Comparison of ENCODE assay signal across 23 cellular contexts in the genomic region with DNA sequence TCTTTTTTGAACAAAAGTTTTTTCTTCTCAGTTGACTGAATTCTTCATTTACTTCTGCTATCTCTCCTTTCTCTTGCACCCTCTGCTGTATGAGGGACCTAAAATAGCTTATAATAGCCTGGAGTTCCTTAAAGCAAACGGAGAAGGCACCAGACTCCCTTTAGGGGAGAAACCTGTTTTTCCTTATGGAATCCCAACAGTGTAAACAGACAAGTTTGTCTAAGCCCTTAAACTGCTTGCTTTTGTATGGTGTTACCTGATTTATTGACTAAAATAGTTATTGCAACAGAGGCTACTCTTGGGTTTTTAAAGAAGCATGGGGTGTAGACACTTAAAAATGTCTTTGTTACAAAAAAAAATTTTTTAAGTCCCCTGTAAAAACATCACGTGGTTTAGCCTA.
"Had no signal": no experiment of that assay in that cellular context is flagged by ENCODE, and none has a peak within 500 bp of the region (broad histone marks: within the 10 kb centered on the region; RNA-seq: fewer than 3 reads in every experiment).

No MANE protein-coding gene starts in this region.

- H3K27me3 Mint-ChIP-seq: activated naive CD8-positive, alpha-beta T cell; dendritic cell treated with granulocyte-macrophage colony-stimulating factor and Interleukin-4, amounts not matched to agents 40 ng/mL and 50 ng/mL, for 4 days had no signal

- H3K4me3 Mint-ChIP-seq: activated CD4-positive, alpha-beta T cell treated with anti-CD3 and anti-CD28 coated beads, Interleukin-2, amount 10 ng/mL, durations not matched to agents 7 days and 5 days; activated CD8-positive, alpha-beta memory T cell treated with anti-CD3 and anti-CD28 coated beads, Interleukin-2, amount 10 ng/mL, durations not matched to agents 7 days and 5 days; activated CD8-positive, alpha-beta T cell treated with anti-CD3 and anti-CD28 coated beads for 36 hours; activated naive CD8-positive, alpha-beta T cell; dendritic cell treated with granulocyte-macrophage colony-stimulating factor and Interleukin-4, amounts not matched to agents 40 ng/mL and 50 ng/mL, for 4 days; natural killer cell; stimulated activated naive CD8-positive, alpha-beta T cell treated with anti-CD3 and anti-CD28 coated beads, Interleukin-15, Interleukin-2, amounts not matched to agents 100 ng/mL and 50 ng/mL, for 24 hours had no signal

- H3K4me1 ChIP-seq: adrenal gland, ascending aorta, heart right ventricle, prostate gland, thyroid gland had no signal

- H3K27ac Mint-ChIP-seq: activated CD4-positive, alpha-beta T cell treated with anti-CD3 and anti-CD28 coated beads, Interleukin-2, amount 10 ng/mL, durations not matched to agents 7 days and 5 days; activated CD8-positive, alpha-beta memory T cell treated with anti-CD3 and anti-CD28 coated beads, Interleukin-2, amount 10 ng/mL, durations not matched to agents 7 days and 5 days; activated CD8-positive, alpha-beta T cell treated with anti-CD3 and anti-CD28 coated beads for 36 hours; activated naive CD8-positive, alpha-beta T cell; activated T-helper 2 cell treated with anti-CD3 and anti-CD28 coated beads, Interferon-gamma antibody, Interleukin-2, Interleukin-4, amounts not matched to agents 10 μg/mL and 5 μg/mL and 100 μg/mL, durations not matched to agents 14 hours and 24 hours and 36 hours; dendritic cell treated with granulocyte-macrophage colony-stimulating factor and Interleukin-4, amounts not matched to agents 40 ng/mL and 50 ng/mL, for 4 days; natural killer cell; stimulated activated naive CD8-positive, alpha-beta T cell treated with anti-CD3 and anti-CD28 coated beads, Interleukin-15, Interleukin-2, amounts not matched to agents 100 ng/mL and 50 ng/mL, for 24 hours had no signal

- ATAC-seq: activated CD4-positive, CD25-positive, alpha-beta regulatory T cell treated with anti-CD3 and anti-CD28 coated beads, Interleukin-2, amount 50 U/mL, for 24 hours; activated CD8-positive, alpha-beta memory T cell treated with anti-CD3 and anti-CD28 coated beads, Interleukin-2, amount 10 ng/mL, durations not matched to agents 7 days and 5 days; activated CD8-positive, alpha-beta T cell treated with anti-CD3 and anti-CD28 coated beads for 36 hours; heart right ventricle; natural killer cell had no signal

- H3K27me3 ChIP-seq: adrenal gland, ascending aorta, brain microvascular endothelial cell, heart right ventricle, thyroid gland had no signal

- FAIRE-seq: endometrium had no signal

- H3K9me3 ChIP-seq: ascending aorta, prostate gland, thyroid gland had no signal

- H3K4me1 Mint-ChIP-seq: activated CD4-positive, alpha-beta T cell treated with anti-CD3 and anti-CD28 coated beads, Interleukin-2, amount 10 ng/mL, durations not matched to agents 7 days and 5 days; activated CD8-positive, alpha-beta memory T cell treated with anti-CD3 and anti-CD28 coated beads, Interleukin-2, amount 10 ng/mL, durations not matched to agents 7 days and 5 days; natural killer cell had no signal

- H3K36me3 ChIP-seq: adrenal gland, ascending aorta, brain microvascular endothelial cell, heart right ventricle, prostate gland, thyroid gland had no signal

- H3K27ac ChIP-seq: adrenal gland, ascending aorta, brain microvascular endothelial cell, heart right ventricle, prostate gland, thyroid gland had no signal

- H3K4me3 ChIP-seq: adrenal gland, ascending aorta, heart right ventricle, prostate gland, thyroid gland had no signal

- H3K36me3 Mint-ChIP-seq: natural killer cell had no signal

- DNase-seq: activated CD4-positive, alpha-beta T cell treated with anti-CD3 and anti-CD28 coated beads, Interleukin-2, amount 10 ng/mL, durations not matched to agents 7 days and 5 days; activated CD8-positive, alpha-beta memory T cell treated with anti-CD3 and anti-CD28 coated beads, Interleukin-2, amount 10 ng/mL, durations not matched to agents 7 days and 5 days; activated CD8-positive, alpha-beta T cell treated with anti-CD3 and anti-CD28 coated beads for 36 hours; activated naive CD4-positive, alpha-beta T cell; adrenal gland; brain microvascular endothelial cell; caudate nucleus; effector CD4-positive, alpha-beta T cell; heart right ventricle; midbrain; natural killer cell; stimulated activated CD4-positive, alpha-beta T cell treated with anti-CD3 and anti-CD28 coated beads, Interleukin-4, amount 100 ng/mL, for 1 hour; substantia nigra; T-helper 9 cell; thyroid gland had no signal

- H3K9me3 Mint-ChIP-seq: dendritic cell treated with granulocyte-macrophage colony-stimulating factor and Interleukin-4, amounts not matched to agents 40 ng/mL and 50 ng/mL, for 4 days; natural killer cell had no signal
